Comparison of ENCODE assay signal across 1 cellular context in the genomic region with DNA sequence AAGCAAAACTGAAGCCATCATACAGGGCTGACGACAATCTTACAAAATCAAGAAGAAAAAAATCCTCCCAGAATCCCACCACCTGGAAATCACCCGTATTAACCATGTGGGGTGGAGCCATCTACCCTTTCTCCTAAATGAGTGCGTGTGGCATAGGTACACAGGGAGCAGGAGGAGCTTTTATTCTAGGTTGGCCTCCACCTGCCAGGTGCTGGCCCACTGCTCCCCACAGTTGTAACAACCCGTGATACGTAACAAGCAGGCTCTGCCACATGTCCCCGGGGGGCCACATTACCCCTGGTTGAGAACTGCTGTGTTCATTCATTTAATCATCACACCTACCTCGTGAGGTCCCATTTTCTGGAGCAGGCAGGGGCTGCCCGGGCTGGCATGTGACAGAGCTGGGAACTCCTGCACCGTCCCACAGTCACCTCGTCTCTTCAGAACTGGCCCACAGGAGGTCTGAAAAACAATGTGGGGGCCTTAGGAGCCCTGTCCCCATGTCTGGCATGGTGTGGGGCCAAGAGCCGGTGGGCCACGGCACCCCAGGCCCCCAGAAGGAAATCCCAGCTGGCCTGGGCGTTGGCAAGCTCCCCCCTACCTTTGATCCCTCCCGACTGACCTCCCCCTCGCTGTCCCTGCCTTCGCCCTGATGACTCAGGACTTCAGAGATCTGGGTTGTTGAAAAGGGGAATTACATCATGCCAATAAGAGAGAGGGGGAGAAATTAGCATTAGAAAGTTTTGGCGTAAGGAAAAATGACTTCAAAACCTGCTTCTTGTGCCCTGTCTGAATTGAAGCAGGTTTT.
TF ChIP-seq lines count a peak whose summit lies in the region.

No MANE protein-coding gene starts in this region.

TF ChIP-seq in HepG2, 621 proteins besides CTCF, POLR2A, EP300 and RAD21 (continued from another document and continues in another):
- no peak for TF ChIP-seq USF2 (IDR thresholded peaks at IDR 0.05; ENCODE audit: low read depth, low read length)
- no peak for TF ChIP-seq USF2 (CRISPR knock-in tag; IDR thresholded peaks at IDR 0.05; ENCODE audit: borderline replicate concordance)
- TF ChIP-seq, protein P1, sequence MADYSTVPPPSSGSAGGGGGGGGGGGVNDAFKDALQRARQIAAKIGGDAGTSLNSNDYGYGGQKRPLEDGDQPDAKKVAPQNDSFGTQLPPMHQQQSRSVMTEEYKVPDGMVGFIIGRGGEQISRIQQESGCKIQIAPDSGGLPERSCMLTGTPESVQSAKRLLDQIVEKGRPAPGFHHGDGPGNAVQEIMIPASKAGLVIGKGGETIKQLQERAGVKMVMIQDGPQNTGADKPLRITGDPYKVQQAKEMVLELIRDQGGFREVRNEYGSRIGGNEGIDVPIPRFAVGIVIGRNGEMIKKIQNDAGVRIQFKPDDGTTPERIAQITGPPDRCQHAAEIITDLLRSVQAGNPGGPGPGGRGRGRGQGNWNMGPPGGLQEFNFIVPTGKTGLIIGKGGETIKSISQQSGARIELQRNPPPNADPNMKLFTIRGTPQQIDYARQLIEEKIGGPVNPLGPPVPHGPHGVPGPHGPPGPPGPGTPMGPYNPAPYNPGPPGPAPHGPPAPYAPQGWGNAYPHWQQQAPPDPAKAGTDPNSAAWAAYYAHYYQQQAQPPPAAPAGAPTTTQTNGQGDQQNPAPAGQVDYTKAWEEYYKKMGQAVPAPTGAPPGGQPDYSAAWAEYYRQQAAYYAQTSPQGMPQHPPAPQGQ (CRISPR knock-in tag; IDR thresholded peaks at IDR 0.05; ENCODE audit: borderline replicate concordance) = no peak
- TF ChIP-seq, protein P2, sequence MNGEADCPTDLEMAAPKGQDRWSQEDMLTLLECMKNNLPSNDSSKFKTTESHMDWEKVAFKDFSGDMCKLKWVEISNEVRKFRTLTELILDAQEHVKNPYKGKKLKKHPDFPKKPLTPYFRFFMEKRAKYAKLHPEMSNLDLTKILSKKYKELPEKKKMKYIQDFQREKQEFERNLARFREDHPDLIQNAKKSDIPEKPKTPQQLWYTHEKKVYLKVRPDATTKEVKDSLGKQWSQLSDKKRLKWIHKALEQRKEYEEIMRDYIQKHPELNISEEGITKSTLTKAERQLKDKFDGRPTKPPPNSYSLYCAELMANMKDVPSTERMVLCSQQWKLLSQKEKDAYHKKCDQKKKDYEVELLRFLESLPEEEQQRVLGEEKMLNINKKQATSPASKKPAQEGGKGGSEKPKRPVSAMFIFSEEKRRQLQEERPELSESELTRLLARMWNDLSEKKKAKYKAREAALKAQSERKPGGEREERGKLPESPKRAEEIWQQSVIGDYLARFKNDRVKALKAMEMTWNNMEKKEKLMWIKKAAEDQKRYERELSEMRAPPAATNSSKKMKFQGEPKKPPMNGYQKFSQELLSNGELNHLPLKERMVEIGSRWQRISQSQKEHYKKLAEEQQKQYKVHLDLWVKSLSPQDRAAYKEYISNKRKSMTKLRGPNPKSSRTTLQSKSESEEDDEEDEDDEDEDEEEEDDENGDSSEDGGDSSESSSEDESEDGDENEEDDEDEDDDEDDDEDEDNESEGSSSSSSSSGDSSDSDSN (CRISPR knock-in tag; IDR thresholded peaks at IDR 0.05) = peak; percentile 48
- no peak for TF ChIP-seq ZNF672 (CRISPR knock-in tag; IDR thresholded peaks at IDR 0.05)
- 0 out of 2 replicates have a peak, but pooled peaks have one; percentile 57 for TF ChIP-seq ZNF224 (CRISPR knock-in tag; IDR thresholded peaks at IDR 0.05)
- no peak for TF ChIP-seq ZNF3 (CRISPR knock-in tag; IDR thresholded peaks at IDR 0.05)
- TF ChIP-seq ATF7 (IDR thresholded peaks at IDR 0.05) = peak; percentile 79
- peak; percentile 89 for TF ChIP-seq ATF7 (CRISPR knock-in tag; IDR thresholded peaks at IDR 0.05)
- TF ChIP-seq JUNB (CRISPR knock-in tag; IDR thresholded peaks at IDR 0.05; ENCODE audit: borderline replicate concordance) = peak; percentile 77; the same call in 1 of the 2 replicates
- no peak for TF ChIP-seq KAT7 (CRISPR knock-in tag; IDR thresholded peaks at IDR 0.05; ENCODE audit: borderline replicate concordance)
- TF ChIP-seq THYN1 (CRISPR knock-in tag; IDR thresholded peaks at IDR 0.05; ENCODE audit: borderline replicate concordance, low read depth) = no peak
- TF ChIP-seq FOSL2 (CRISPR knock-in tag; IDR thresholded peaks at IDR 0.05) = peak; percentile 98
- no peak for TF ChIP-seq KAT2B (IDR thresholded peaks at IDR 0.05; ENCODE audit: borderline replicate concordance, low read depth, low read length)
- no peak for TF ChIP-seq MYNN (CRISPR knock-in tag; IDR thresholded peaks at IDR 0.05; ENCODE audit: low read depth)
- TF ChIP-seq TFE3 (CRISPR knock-in tag; IDR thresholded peaks at IDR 0.05) = no peak
- peak; percentile 29 for TF ChIP-seq SALL2 (CRISPR knock-in tag; IDR thresholded peaks at IDR 0.05)
- peak; percentile 52; the same call in 1 of the 2 replicates for TF ChIP-seq ZNF816 (CRISPR knock-in tag; IDR thresholded peaks at IDR 0.05; ENCODE audit: borderline replicate concordance)
- 0 out of 2 replicates have a peak, but pooled peaks have one; percentile 39 for TF ChIP-seq NKX3-1 (CRISPR knock-in tag; IDR thresholded peaks at IDR 0.05)
- TF ChIP-seq ZSCAN5A (CRISPR knock-in tag; IDR thresholded peaks at IDR 0.05; ENCODE audit: borderline replicate concordance) = no peak
- TF ChIP-seq IRF2 (CRISPR knock-in tag; IDR thresholded peaks at IDR 0.05) = peak; percentile 64
- TF ChIP-seq, protein P3, sequence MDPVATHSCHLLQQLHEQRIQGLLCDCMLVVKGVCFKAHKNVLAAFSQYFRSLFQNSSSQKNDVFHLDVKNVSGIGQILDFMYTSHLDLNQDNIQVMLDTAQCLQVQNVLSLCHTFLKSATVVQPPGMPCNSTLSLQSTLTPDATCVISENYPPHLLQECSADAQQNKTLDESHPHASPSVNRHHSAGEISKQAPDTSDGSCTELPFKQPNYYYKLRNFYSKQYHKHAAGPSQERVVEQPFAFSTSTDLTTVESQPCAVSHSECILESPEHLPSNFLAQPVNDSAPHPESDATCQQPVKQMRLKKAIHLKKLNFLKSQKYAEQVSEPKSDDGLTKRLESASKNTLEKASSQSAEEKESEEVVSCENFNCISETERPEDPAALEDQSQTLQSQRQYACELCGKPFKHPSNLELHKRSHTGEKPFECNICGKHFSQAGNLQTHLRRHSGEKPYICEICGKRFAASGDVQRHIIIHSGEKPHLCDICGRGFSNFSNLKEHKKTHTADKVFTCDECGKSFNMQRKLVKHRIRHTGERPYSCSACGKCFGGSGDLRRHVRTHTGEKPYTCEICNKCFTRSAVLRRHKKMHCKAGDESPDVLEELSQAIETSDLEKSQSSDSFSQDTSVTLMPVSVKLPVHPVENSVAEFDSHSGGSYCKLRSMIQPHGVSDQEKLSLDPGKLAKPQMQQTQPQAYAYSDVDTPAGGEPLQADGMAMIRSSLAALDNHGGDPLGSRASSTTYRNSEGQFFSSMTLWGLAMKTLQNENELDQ (CRISPR knock-in tag; IDR thresholded peaks at IDR 0.05; ENCODE audit: borderline replicate concordance) = no peak
- 0 out of 2 replicates have a peak, but pooled peaks have one; percentile 12 for TF ChIP-seq TRIM24 (CRISPR knock-in tag; IDR thresholded peaks at IDR 0.05)
- 0 out of 2 replicates have a peak, but pooled peaks have one; percentile 43 for TF ChIP-seq NCOA5 (CRISPR knock-in tag; IDR thresholded peaks at IDR 0.05)
- no peak for TF ChIP-seq KDM1A (CRISPR knock-in tag; IDR thresholded peaks at IDR 0.05)
- no peak; the same call in 1 of the 2 replicates for TF ChIP-seq ZNF782 (CRISPR knock-in tag; IDR thresholded peaks at IDR 0.05; ENCODE audit: borderline replicate concordance)
- TF ChIP-seq THAP11 (CRISPR knock-in tag; IDR thresholded peaks at IDR 0.05) = 0 out of 2 replicates have a peak, but pooled peaks have one; percentile 39
- TF ChIP-seq PBX2 (CRISPR knock-in tag; IDR thresholded peaks at IDR 0.05) = no peak
- TF ChIP-seq ZNF704 (CRISPR knock-in tag; IDR thresholded peaks at IDR 0.05; ENCODE audit: borderline replicate concordance) = no peak
- 0 out of 2 replicates have a peak, but pooled peaks have one; percentile 9 for TF ChIP-seq PCBP1 (IDR thresholded peaks at IDR 0.05; ENCODE audit: borderline replicate concordance, low read depth, low read length)
- TF ChIP-seq, protein P4, sequence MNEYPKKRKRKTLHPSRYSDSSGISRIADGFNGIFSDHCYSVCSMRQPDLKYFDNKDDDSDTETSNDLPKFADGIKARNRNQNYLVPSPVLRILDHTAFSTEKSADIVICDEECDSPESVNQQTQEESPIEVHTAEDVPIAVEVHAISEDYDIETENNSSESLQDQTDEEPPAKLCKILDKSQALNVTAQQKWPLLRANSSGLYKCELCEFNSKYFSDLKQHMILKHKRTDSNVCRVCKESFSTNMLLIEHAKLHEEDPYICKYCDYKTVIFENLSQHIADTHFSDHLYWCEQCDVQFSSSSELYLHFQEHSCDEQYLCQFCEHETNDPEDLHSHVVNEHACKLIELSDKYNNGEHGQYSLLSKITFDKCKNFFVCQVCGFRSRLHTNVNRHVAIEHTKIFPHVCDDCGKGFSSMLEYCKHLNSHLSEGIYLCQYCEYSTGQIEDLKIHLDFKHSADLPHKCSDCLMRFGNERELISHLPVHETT (CRISPR knock-in tag; conservative IDR thresholded peaks at IDR 0.05) = no peak
- peak; percentile 58; the same call in 1 of the 2 replicates for TF ChIP-seq MAZ (IDR thresholded peaks at IDR 0.05; ENCODE audit: borderline replicate concordance, low read depth, low read length)
- TF ChIP-seq MAZ (CRISPR knock-in tag; IDR thresholded peaks at IDR 0.05; ENCODE audit: low read depth) = no peak; the same call in 1 of the 2 replicates
- 0 out of 2 replicates have a peak, but pooled peaks have one; percentile 62 for TF ChIP-seq RFXAP (CRISPR knock-in tag; IDR thresholded peaks at IDR 0.05; ENCODE audit: borderline replicate concordance)
- TF ChIP-seq ZSCAN21 (CRISPR knock-in tag; IDR thresholded peaks at IDR 0.05; ENCODE audit: borderline replicate concordance) = no peak
- TF ChIP-seq, protein P5, sequence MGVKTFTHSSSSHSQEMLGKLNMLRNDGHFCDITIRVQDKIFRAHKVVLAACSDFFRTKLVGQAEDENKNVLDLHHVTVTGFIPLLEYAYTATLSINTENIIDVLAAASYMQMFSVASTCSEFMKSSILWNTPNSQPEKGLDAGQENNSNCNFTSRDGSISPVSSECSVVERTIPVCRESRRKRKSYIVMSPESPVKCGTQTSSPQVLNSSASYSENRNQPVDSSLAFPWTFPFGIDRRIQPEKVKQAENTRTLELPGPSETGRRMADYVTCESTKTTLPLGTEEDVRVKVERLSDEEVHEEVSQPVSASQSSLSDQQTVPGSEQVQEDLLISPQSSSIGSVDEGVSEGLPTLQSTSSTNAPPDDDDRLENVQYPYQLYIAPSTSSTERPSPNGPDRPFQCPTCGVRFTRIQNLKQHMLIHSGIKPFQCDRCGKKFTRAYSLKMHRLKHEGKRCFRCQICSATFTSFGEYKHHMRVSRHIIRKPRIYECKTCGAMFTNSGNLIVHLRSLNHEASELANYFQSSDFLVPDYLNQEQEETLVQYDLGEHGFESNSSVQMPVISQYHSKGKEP (CRISPR knock-in tag; IDR thresholded peaks at IDR 0.05) = no peak
- TF ChIP-seq MEF2D (CRISPR knock-in tag; IDR thresholded peaks at IDR 0.05) = no peak
- TF ChIP-seq TBX2 (CRISPR knock-in tag; IDR thresholded peaks at IDR 0.05; ENCODE audit: borderline replicate concordance) = 0 out of 2 replicates have a peak, but pooled peaks have one; percentile 39
- TF ChIP-seq NFYC (CRISPR knock-in tag; IDR thresholded peaks at IDR 0.05) = no peak
- no peak for TF ChIP-seq ZNF616 (CRISPR knock-in tag; IDR thresholded peaks at IDR 0.05; ENCODE audit: low read depth)
